17 cellular contexts compared by ENCODE assay signal in the genomic region with DNA sequence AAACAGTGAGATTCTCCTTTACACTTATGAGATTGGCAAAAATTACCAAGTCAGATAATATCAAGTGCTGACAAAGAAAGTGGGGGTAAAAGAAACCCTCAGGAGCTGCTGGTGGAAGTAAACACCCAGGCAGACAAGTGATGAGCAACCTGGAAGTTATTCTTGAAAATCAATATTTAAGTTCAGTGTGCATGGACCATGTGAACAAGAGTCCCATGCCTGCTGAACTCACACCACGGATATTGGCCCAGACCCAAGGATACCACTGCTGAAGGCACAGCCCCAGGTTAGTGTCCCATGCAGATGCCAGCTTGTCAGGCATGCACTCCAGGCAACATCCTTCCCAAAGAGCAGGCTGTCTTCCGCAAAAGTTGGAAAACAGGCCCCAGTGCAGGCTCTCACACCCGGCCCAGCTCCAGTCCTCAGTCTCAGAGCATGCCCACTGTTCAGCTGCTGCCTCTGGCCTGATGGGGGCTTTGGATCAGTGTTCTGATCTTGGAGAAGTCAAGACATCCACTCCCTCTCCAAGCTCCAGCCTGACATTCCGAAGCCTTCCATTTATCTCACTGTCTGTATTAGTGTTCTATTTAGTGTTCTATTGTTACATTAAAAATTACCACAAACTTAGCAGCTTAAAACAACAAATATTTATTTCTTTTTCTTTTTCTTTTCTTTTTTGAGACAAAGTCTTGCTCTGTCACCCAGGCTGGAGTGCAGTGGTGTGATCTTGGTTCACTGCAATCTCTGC.
DNase-seq lines count a peak whose midpoint lies in the region; ATAC-seq and TF ChIP-seq lines count a peak whose summit lies in the region.
"Had no signal": no experiment of that assay in that cellular context is flagged by ENCODE, and none has a peak within 500 bp of the region (broad histone marks: within the 10 kb centered on the region; RNA-seq: fewer than 3 reads in every experiment).

No MANE protein-coding gene starts in this region.

- no peaks in the 10 kb centered on the region for H3K36me3 Mint-ChIP-seq in Caco-2 (ENCODE audit: insufficient read depth, unreplicated experiment)
- peaks cover 1 to 10% of the 10 kb centered on the region in 2 donors for H3K36me3 Mint-ChIP-seq in stimulated activated naive B cell treated with anti-CD40 and anti-IgM and Interleukin-4, amounts not matched to agents 10 μg/mL and 1 μg/mL and 100 μg/mL, for 72 hours
- H3K36me3 Mint-ChIP-seq in progenitor cell of endocrine pancreas (ENCODE audit: insufficient read depth), result no peaks in the 10 kb centered on the region

- H3K4me1 ChIP-seq in Caco-2, result peaks cover 70% of the 10 kb centered on the region
- H3K4me1 ChIP-seq in PC-9 (replicated peaks; ENCODE audit: insufficient read depth), result peaks cover 80% of the 10 kb centered on the region
- H3K4me1 ChIP-seq in psoas muscle, result peaks cover 43% of the 10 kb centered on the region

- H3K36me3 ChIP-seq in Caco-2 (ENCODE audit: control insufficient read depth, insufficient read depth, low read length) (no peaks in the 10 kb centered on the region), PC-9 (ENCODE audit: low read depth) (no peaks in the 10 kb centered on the region), psoas muscle (ENCODE audit: insufficient read depth in 1 of 2, low read depth in 1 of 2) (no peaks in the 10 kb centered on the region)
- H3K36me3 ChIP-seq: colonic mucosa, esophagus squamous epithelium, SJCRH30 had no signal

- H3K4me1 Mint-ChIP-seq in Caco-2 (ENCODE audit: low read depth, unreplicated experiment) (peaks cover 56% of the 10 kb centered on the region), progenitor cell of endocrine pancreas (ENCODE audit: low read depth) (peaks cover 23% of the 10 kb centered on the region)
- peaks cover 32 to 50% of the 10 kb centered on the region in 2 donors for H3K4me1 Mint-ChIP-seq in stimulated activated naive B cell treated with anti-CD40 and anti-IgM and Interleukin-4, amounts not matched to agents 10 μg/mL and 1 μg/mL and 100 μg/mL, for 72 hours

- DNase-seq in Caco-2 (no peak), PC-9 (no peak), glomerular visceral epithelial cell (ENCODE audit: extremely low spot score) (peak; percentile 41), psoas muscle (peak in 1 of 2 donors; percentile 17), RKO (ENCODE audit: low spot score) (no peak), progenitor cell of endocrine pancreas (ENCODE audit: low spot score, unreplicated experiment) (no peak)
- no peak for DNase-seq in stimulated activated naive B cell treated with anti-CD40 and anti-IgM and Interleukin-4, amounts not matched to agents 10 μg/mL and 1 μg/mL and 100 μg/mL, for 72 hours
- DNase-seq: AML-193; colonic mucosa; EL; esophagus squamous epithelium; Karpas-422; NCI-H187 treated with DMSO at 0.1 percent for 48 hours; NCI-H69; stimulated activated CD4-positive, alpha-beta T cell treated with anti-CD3 and anti-CD28 coated beads, Interleukin-15, amount 100 ng/mL, for 24 hours had no signal

- H3K4me2 ChIP-seq in PC-9, result no peak overlapping the region

- BruUV-seq in Caco-2 (replicated peaks; lab: Mats Ljungman, UMichigan) (no TSS peak), PC-9 (replicated peaks; lab: Mats Ljungman, UMichigan) (no TSS peak)

- H3K27ac Mint-ChIP-seq in Caco-2 (ENCODE audit: unreplicated experiment) (peak overlapping the region; percentile 85), progenitor cell of endocrine pancreas (no peak overlapping the region)
- H3K27ac Mint-ChIP-seq in stimulated activated naive B cell treated with anti-CD40 and anti-IgM and Interleukin-4, amounts not matched to agents 10 μg/mL and 1 μg/mL and 100 μg/mL, for 72 hours, result no peak overlapping the region

- intact Hi-C loops in Caco-2 (cut with micrococcal nuclease; ENCODE audit: unreplicated experiment) (no loop called here), PC-9 (cut with micrococcal nuclease; ENCODE audit: unreplicated experiment) (no loop called here), psoas muscle (cut with DNase I) (no loop called here)

- ATAC-seq in psoas muscle (no peak), GM18502 (IDR thresholded peaks at IDR 0.05; ENCODE audit: poor library complexity, unreplicated experiment) (no peak)
- no peak for ATAC-seq in stimulated activated naive B cell treated with anti-CD40 and anti-IgM and Interleukin-4, amounts not matched to agents 10 μg/mL and 1 μg/mL and 100 μg/mL, for 72 hours (replicated peaks)

- H3K4me3 ChIP-seq in Caco-2 (ENCODE audit: low read depth, low read length) (no peak overlapping the region), PC-9 (no peak overlapping the region), psoas muscle (no peak overlapping the region)
- H3K4me3 ChIP-seq: colonic mucosa, esophagus squamous epithelium, SJCRH30 had no signal

- no peaks in the 10 kb centered on the region for H4K20me1 ChIP-seq in PC-9 (ENCODE audit: insufficient read depth)

- H3K79me2 ChIP-seq in PC-9 (ENCODE audit: low read depth), result no peaks in the 10 kb centered on the region

- no peak for TF ChIP-seq CTCF in Caco-2 (IDR thresholded peaks at IDR 0.05; ENCODE audit: insufficient read depth in 1 of 2, low read depth in 1 of 2, low read length in 1 of 2, severe bottlenecking in 1 of 2, unreplicated experiment in 1 of 2)
- no peak for TF ChIP-seq CTCF in PC-9 (conservative IDR thresholded peaks at IDR 0.05)
- TF ChIP-seq CTCF in psoas muscle (IDR thresholded peaks at IDR 0.05), result no peak
- TF ChIP-seq CTCF in progenitor cell of endocrine pancreas (IDR thresholded peaks at IDR 0.05; ENCODE audit: unreplicated experiment), result no peak

- WGBS in psoas muscle, 3 donors, result 72 to 88% (median 81%) methylated on average over 4 of the region's 4 CpGs

- no peaks in the 10 kb centered on the region for H3K9me2 ChIP-seq in PC-9 (ENCODE audit: insufficient read depth)

- H3K9me3 ChIP-seq in Caco-2 (no peaks in the 10 kb centered on the region), PC-9 (ENCODE audit: insufficient read depth, low read depth) (peaks cover 9% of the 10 kb centered on the region), psoas muscle (peaks cover 9% of the 10 kb centered on the region)
- H3K9me3 ChIP-seq: colonic mucosa, SJCRH30 had no signal

- H3K4me3 Mint-ChIP-seq in Caco-2 (ENCODE audit: unreplicated experiment) (no peak overlapping the region), progenitor cell of endocrine pancreas (ENCODE audit: low read depth) (no peak overlapping the region)
- H3K4me3 Mint-ChIP-seq in stimulated activated naive B cell treated with anti-CD40 and anti-IgM and Interleukin-4, amounts not matched to agents 10 μg/mL and 1 μg/mL and 100 μg/mL, for 72 hours, result no peak overlapping the region

- peaks cover 54% of the 10 kb centered on the region for H3F3A ChIP-seq in PC-9 (ENCODE audit: insufficient read depth, low read depth)

- H3K27me3 Mint-ChIP-seq in Caco-2 (ENCODE audit: insufficient read depth, unreplicated experiment), result no peaks in the 10 kb centered on the region
- H3K27me3 Mint-ChIP-seq in stimulated activated naive B cell treated with anti-CD40 and anti-IgM and Interleukin-4, amounts not matched to agents 10 μg/mL and 1 μg/mL and 100 μg/mL, for 72 hours, result peaks cover 0 to 3% of the 10 kb centered on the region in 2 donors
- H3K27me3 Mint-ChIP-seq in progenitor cell of endocrine pancreas, result no peaks in the 10 kb centered on the region

- H3K27ac ChIP-seq in PC-9, result peak overlapping the region; percentile 94
- H3K27ac ChIP-seq in psoas muscle, result peak overlapping the region; percentile 84

- H3K27me3 ChIP-seq in Caco-2 (replicated peaks; ENCODE audit: control insufficient read depth, insufficient read depth, low read length) (no peaks in the 10 kb centered on the region), PC-9 (ENCODE audit: insufficient read depth, low read depth) (no peaks in the 10 kb centered on the region), psoas muscle (ENCODE audit: insufficient read depth in 3 of 3, low read length in 2 of 3) (no peaks in the 10 kb centered on the region)
- H3K27me3 ChIP-seq: colonic mucosa, esophagus squamous epithelium, SJCRH30 had no signal

- H3K9me3 Mint-ChIP-seq in Caco-2 (ENCODE audit: unreplicated experiment) (no peaks in the 10 kb centered on the region), progenitor cell of endocrine pancreas (ENCODE audit: low read depth) (no peaks in the 10 kb centered on the region)
- H3K9me3 Mint-ChIP-seq in stimulated activated naive B cell treated with anti-CD40 and anti-IgM and Interleukin-4, amounts not matched to agents 10 μg/mL and 1 μg/mL and 100 μg/mL, for 72 hours, result peaks cover 0 to 4% of the 10 kb centered on the region in 2 donors

- POLR2A ChIA-PET in Caco-2 (lab: Charles Lee) (interaction anchor here (2.7 kb wide), 1 partner anchor 134 kb away, joined by 15 read pairs; a partner anchor contains a TSS), PC-9 (lab: Charles Lee; ENCODE audit: unreplicated experiment) (no interaction called here)

- CTCF ChIA-PET in Caco-2 (lab: Charles Lee), result interaction anchor here (0.7 kb wide), 1 partner anchor 71 kb away, joined by 5 read pairs; no protein-coding TSS in a partner anchor
- CTCF ChIA-PET in PC-9 (lab: Charles Lee), result no interaction called here

- no peak overlapping the region for H2AFZ ChIP-seq in PC-9
